2 cellular contexts compared by ENCODE assay signal in the genomic region with DNA sequence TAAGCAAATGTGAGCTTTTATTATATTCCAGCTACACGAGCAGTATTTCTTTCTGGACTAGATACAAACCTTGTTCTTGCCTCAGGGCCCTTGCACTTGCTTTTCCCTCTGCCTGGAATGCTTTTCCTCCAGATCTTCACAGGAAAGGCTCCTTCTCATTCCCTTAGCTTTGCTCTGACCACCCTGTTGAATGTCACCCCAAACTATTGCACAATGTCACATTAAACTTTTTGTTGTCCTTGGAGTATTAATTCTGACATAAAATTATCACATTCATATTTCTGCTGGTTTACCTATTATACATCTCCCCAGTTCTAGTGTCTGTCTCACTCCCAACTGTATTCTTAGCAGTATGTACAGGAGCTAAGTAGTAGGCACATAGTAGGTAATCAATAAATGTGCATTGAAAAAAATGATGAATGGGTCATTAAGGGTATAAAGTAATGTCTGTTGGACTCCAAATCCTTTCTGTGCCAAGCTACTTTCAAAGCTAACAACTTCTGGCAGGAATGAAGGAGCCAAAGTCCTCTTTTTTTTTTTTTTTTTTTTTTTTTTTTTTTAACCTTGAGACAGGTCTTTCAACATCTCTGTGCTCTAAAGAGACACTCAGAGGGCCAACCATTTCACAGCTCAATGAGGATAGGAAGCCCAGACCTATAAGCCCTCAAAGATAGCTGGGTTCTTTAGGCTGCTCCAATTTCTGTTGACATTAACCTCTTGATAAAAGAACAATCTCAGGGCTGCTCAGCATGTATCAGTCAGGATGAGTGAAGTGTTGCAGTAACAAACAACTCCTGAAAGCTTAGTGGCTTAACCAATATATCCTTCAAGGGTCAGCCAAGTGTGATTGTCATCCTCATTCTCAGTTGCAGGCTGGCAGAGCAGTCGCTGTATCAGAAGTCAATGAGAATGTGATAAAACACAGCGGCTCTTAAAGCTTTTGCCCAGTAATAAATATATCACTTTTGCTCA.
TF ChIP-seq lines count a peak whose summit lies in the region.

No MANE protein-coding gene starts in this region.

TF ChIP-seq in IMR-90, 13 proteins besides CTCF, POLR2A, EP300 and RAD21:
- TF ChIP-seq BHLHE40 (IDR thresholded peaks at IDR 0.05; ENCODE audit: low read depth, low read length), result no peak
- TF ChIP-seq CEBPB (IDR thresholded peaks at IDR 0.05; ENCODE audit: low read depth, low read length), result peak; percentile 76

TF ChIP-seq in K562, 482 proteins besides CTCF, POLR2A, EP300 and RAD21:
- TF ChIP-seq, protein P1, sequence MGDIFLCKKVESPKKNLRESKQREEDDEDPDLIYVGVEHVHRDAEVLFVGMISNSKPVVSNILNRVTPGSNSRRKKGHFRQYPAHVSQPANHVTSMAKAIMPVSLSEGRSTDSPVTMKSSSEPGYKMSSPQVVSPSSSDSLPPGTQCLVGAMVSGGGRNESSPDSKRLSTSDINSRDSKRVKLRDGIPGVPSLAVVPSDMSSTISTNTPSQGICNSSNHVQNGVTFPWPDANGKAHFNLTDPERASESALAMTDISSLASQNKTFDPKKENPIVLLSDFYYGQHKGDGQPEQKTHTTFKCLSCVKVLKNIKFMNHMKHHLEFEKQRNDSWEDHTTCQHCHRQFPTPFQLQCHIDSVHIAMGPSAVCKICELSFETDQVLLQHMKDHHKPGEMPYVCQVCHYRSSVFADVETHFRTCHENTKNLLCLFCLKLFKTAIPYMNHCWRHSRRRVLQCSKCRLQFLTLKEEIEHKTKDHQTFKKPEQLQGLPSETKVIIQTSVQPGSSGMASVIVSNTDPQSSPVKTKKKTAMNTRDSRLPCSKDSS (IDR thresholded peaks at IDR 0.05; ENCODE audit: low read depth, partially characterized antibody), result no peak
- TF ChIP-seq CEBPB (tag; IDR thresholded peaks at IDR 0.05) (peak; percentile 43; the same call in 1 of the 2 replicates), CEBPG (CRISPR knock-in tag; IDR thresholded peaks at IDR 0.05) (no peak), CEBPG (tag; conservative IDR thresholded peaks at IDR 0.05 in 1 of 2, IDR thresholded peaks at IDR 0.05 in 1 of 2) (peak in 1 of 2 experiments; percentile 62; a peak in 2 of 4 replicates)
